ENCODE assay signal across 19 cellular contexts in the genomic region with DNA sequence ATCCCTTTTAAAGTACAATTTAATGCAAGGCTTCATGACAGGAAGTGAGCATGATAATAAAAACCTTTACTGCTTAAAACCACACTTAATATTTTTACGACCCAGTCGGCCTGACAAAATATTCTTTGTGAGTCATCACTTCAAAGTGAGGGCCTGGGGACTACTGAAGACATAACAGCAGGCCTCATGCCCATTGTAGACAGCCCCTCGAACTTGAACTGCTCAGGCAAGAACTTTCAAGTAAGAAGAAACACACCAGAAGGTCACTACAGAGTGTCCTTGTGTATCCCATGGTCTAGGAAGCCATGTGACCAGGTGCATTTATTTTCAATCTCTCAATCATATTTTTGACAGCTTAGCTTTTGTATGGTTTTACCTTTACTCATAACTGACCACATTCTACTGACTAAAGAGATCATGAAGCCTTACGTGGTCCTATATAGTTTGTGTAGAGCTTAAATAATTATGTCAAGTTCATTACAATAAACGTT.
DNase-seq lines count a peak whose midpoint lies in the region; ATAC-seq and TF ChIP-seq lines count a peak whose summit lies in the region.
"Had no signal": no experiment of that assay in that cellular context is flagged by ENCODE, and none has a peak within 500 bp of the region (broad histone marks: within the 10 kb centered on the region; RNA-seq: fewer than 3 reads in every experiment).

No MANE protein-coding gene starts in this region.

- H3K4me3 ChIP-seq in ACC112 (ENCODE audit: low read depth, low read length) (no peak overlapping the region), GM23248 (no peak overlapping the region), OCI-LY1 (ENCODE audit: low read depth, low read length, poor library complexity, severe bottlenecking) (no peak overlapping the region)
- H3K4me3 ChIP-seq: cardiac muscle cell, GM23338, MG63 had no signal

- 42 to 44% methylated on average over 5 of the region's 5 CpGs for WGBS in GM23248 (ENCODE audit: low coverage in 1 of 2, low lambda C conversion rate in 2 of 2, missing lambda C conversion rate in 2 of 2), 2 experiments

- H3K79me2 ChIP-seq in ACC112 (ENCODE audit: control insufficient read depth, insufficient read depth, low read length, unreplicated experiment) (no peaks in the 10 kb centered on the region), GM23248 (ENCODE audit: insufficient read depth) (no peaks in the 10 kb centered on the region), OCI-LY1 (ENCODE audit: insufficient read depth, low read length) (no peaks in the 10 kb centered on the region)

- in situ Hi-C loops in GM23248 (cut with MboI), result no loop called here

- TF ChIP-seq CTCF in OCI-LY1 (IDR thresholded peaks at IDR 0.05; ENCODE audit: low read length), result no peak

- H3K27me3 ChIP-seq in ACC112 (ENCODE audit: insufficient read depth, low read length) (no peaks in the 10 kb centered on the region), GM23248 (replicated peaks; ENCODE audit: insufficient read depth) (no peaks in the 10 kb centered on the region), OCI-LY1 (ENCODE audit: insufficient read depth, low read length) (no peaks in the 10 kb centered on the region)
- H3K27me3 ChIP-seq: cardiac muscle cell, MG63 had no signal

- H3K4me2 ChIP-seq in GM23248 (ENCODE audit: unreplicated experiment) (no peak overlapping the region), OCI-LY1 (ENCODE audit: low read length) (peak overlapping the region; percentile 21; the same call in 1 of the 2 replicates)
- H3K4me2 ChIP-seq: GM23338 had no signal

- H3K9ac ChIP-seq in GM23248, result no peak overlapping the region
- peak overlapping the region; percentile 44 for H3K9ac ChIP-seq in OCI-LY1 (ENCODE audit: low read length)

- DNase-seq in GM23248, result peak; percentile 15
- DNase-seq in epithelial cell of prostate (ENCODE audit: low read depth, low spot score), result no peak
- no peak for DNase-seq in cerebellum (ENCODE audit: low spot score)
- DNase-seq in NAMALWA (ENCODE audit: low spot score), result no peak
- DNase-seq: activated CD8-positive, alpha-beta T cell treated with anti-CD3 and anti-CD28 coated beads, Interleukin-2, amount 10 ng/mL, durations not matched to agents 7 days and 5 days; activated effector memory CD4-positive, alpha-beta T cell treated with anti-CD3 and anti-CD28 coated beads, Interleukin-2, amount 50 U/mL, for 16 hours; left colon; MG63; naive B cell; NCI-H446; stimulated activated CD4-positive, alpha-beta T cell treated with anti-CD3 and anti-CD28 coated beads, Interleukin-2, amount 100 ng/mL, for 48 hours; T-helper 9 cell had no signal

- ATAC-seq in HG03378 (IDR thresholded peaks at IDR 0.05; ENCODE audit: unreplicated experiment), result no peak
- ATAC-seq in GM21723 (IDR thresholded peaks at IDR 0.05; ENCODE audit: unreplicated experiment), result no peak
- ATAC-seq: activated CD8-positive, alpha-beta T cell treated with anti-CD3 and anti-CD28 coated beads, Interleukin-2, amount 10 ng/mL, durations not matched to agents 7 days and 5 days; GM23338; left colon; Panc1 had no signal

- H3F3A ChIP-seq in GM23248 (ENCODE audit: insufficient read depth) (no peaks in the 10 kb centered on the region), OCI-LY1 (ENCODE audit: insufficient read depth, low read length) (no peaks in the 10 kb centered on the region)

- H3K36me3 ChIP-seq in ACC112 (ENCODE audit: insufficient read depth, low read length), result no peaks in the 10 kb centered on the region
- no peaks in the 10 kb centered on the region for H3K36me3 ChIP-seq in GM23248 (ENCODE audit: low read depth)
- H3K36me3 ChIP-seq in OCI-LY1 (ENCODE audit: insufficient read depth, low read length), result no peaks in the 10 kb centered on the region
- H3K36me3 ChIP-seq: cardiac muscle cell, MG63 had no signal

- H2AFZ ChIP-seq in ACC112 (ENCODE audit: low read length, unreplicated experiment) (peak overlapping the region; percentile 70), GM23248 (0 out of 2 replicates have a peak overlapping the region, but pooled peaks have one; percentile 50), OCI-LY1 (ENCODE audit: low read length) (peak overlapping the region; percentile 67; the same call in 1 of the 2 replicates)
- H2AFZ ChIP-seq: GM23338 had no signal

- H3K27ac ChIP-seq in ACC112 (ENCODE audit: low read depth, low read length) (no peak overlapping the region), GM23248 (no peak overlapping the region), OCI-LY1 (ENCODE audit: low read depth, low read length, poor library complexity, severe bottlenecking) (peak overlapping the region; percentile 91), epithelial cell of prostate (peak overlapping the region; percentile 11)
- H3K27ac ChIP-seq: cardiac muscle cell had no signal

- peaks cover 9% of the 10 kb centered on the region for H3K4me1 ChIP-seq in ACC112 (ENCODE audit: control insufficient read depth, insufficient read depth, low read length, unreplicated experiment)
- H3K4me1 ChIP-seq in GM23248 (ENCODE audit: insufficient read depth), result peaks cover 8% of the 10 kb centered on the region
- H3K4me1 ChIP-seq in OCI-LY1 (ENCODE audit: insufficient read depth, low read length, severe bottlenecking), result peaks cover 68% of the 10 kb centered on the region

- H3K9me2 ChIP-seq in GM23248 (ENCODE audit: insufficient read depth) (no peaks in the 10 kb centered on the region), OCI-LY1 (ENCODE audit: low read depth, low read length) (no peaks in the 10 kb centered on the region)

- no peaks in the 10 kb centered on the region for H4K20me1 ChIP-seq in GM23248 (ENCODE audit: insufficient read depth)
- H4K20me1 ChIP-seq in OCI-LY1 (ENCODE audit: insufficient read depth, low read length), result no peaks in the 10 kb centered on the region

- no peaks in the 10 kb centered on the region for H3K9me3 ChIP-seq in GM23248 (ENCODE audit: low read depth)
- H3K9me3 ChIP-seq in OCI-LY1 (ENCODE audit: low read length), result no peaks in the 10 kb centered on the region
- H3K9me3 ChIP-seq: MG63 had no signal

Comparison
In these comparisons a context has a peak if more than half of its experiments do, and no peak if none do; other contexts are left out.
1. H3K27ac ChIP-seq: peak in OCI-LY1 (single experiment) and epithelial cell of prostate (single experiment); none in ACC112 (single experiment) and GM23248 (single experiment).
2. Peak in every context shown above with its lines, with median percentiles within 50 percentile points of each other: H2AFZ ChIP-seq.